In genomic region chr7:151460474-151460855, GRCh38 we compare ENCODE assay signal across 10 cellular contexts. TPM values are rescaled to one million over a fixed set of nuclear protein-coding genes. Genes with fewer than 3 reads are reported as not detected.
A peak's percentile ranks its signal among the peaks of the same experiment; 100 is the strongest.
DNase-seq lines count a peak whose midpoint lies in the region; ATAC-seq and TF ChIP-seq lines count a peak whose summit lies in the region.
"Had no signal": no experiment of that assay in that cellular context is flagged by ENCODE, and none has a peak within 500 bp of the region (broad histone marks: within the 10 kb centered on the region; RNA-seq: fewer than 3 reads in every experiment).

No MANE protein-coding gene starts in this region.

- no peaks in the 10 kb centered on the region for H3K27me3 ChIP-seq in neural progenitor cell
- no peaks in the 10 kb centered on the region for H3K27me3 ChIP-seq in vagina

- peaks cover 15% of the 10 kb centered on the region for H3K27me3 Mint-ChIP-seq in neural progenitor cell (ENCODE audit: insufficient read depth, low read depth)

- DNase-seq in DMS53 (lab: John Stamatoyannopoulos, UW) (peak; percentile 60), DMS53 treated with DMSO at 0.1 percent for 48 hours (lab: John Stamatoyannopoulos, UW; ENCODE audit: unreplicated experiment) (no peak), foreskin fibroblast (peak; percentile 15 to 50), neural progenitor cell (ENCODE audit: low spot score) (no peak), vagina (ENCODE audit: extremely low spot score in 2 of 2) (no peak), NCI-H187 (lab: John Stamatoyannopoulos, UW) (no peak), NCI-H2029 treated with DMSO at 0.1 percent for 48 hours (lab: John Stamatoyannopoulos, UW) (no peak)

- no peaks in the 10 kb centered on the region for H3K79me2 ChIP-seq in neural progenitor cell (ENCODE audit: low read depth)

- H3K4me2 ChIP-seq in neural progenitor cell, result peak overlapping the region; percentile 50

- H3K27ac ChIP-seq in neural progenitor cell (no peak overlapping the region), vagina (peak overlapping the region; percentile 83)

- peak overlapping the region; percentile 73 for H3K27ac Mint-ChIP-seq in neural progenitor cell

- H4K20me1 ChIP-seq in neural progenitor cell (ENCODE audit: low read depth), result no peaks in the 10 kb centered on the region

- peak overlapping the region; percentile 73 for H3K4me3 Mint-ChIP-seq in neural progenitor cell

- H3K4me1 ChIP-seq in neural progenitor cell (peaks cover 19% of the 10 kb centered on the region), vagina (peaks cover 27% of the 10 kb centered on the region)

- no peak overlapping the region for H3K9ac ChIP-seq in neural progenitor cell

- H3K36me3 ChIP-seq in neural progenitor cell, result no peaks in the 10 kb centered on the region
- H3K36me3 ChIP-seq in vagina, result peaks cover 0 to 9% of the 10 kb centered on the region in 2 donors

- H3K9me3 ChIP-seq in neural progenitor cell (ENCODE audit: low read depth) (peaks cover 3% of the 10 kb centered on the region), vagina (peaks cover 6% of the 10 kb centered on the region)

- intact Hi-C loops in vagina (cut with DNase I), result loop anchor here (2.0 to 10.0 kb wide), 3 partner anchors 58 to 297 kb away; partner anchors contain the start of gene RHEB

- ATAC-seq in HG03520 (IDR thresholded peaks at IDR 0.05; ENCODE audit: unreplicated experiment), result no peak

- H3K36me3 Mint-ChIP-seq in neural progenitor cell, result peaks cover 34% of the 10 kb centered on the region

- H3K9me3 Mint-ChIP-seq in neural progenitor cell, result peaks cover 35% of the 10 kb centered on the region

- no peak for TF ChIP-seq POLR2A in vagina (IDR thresholded peaks at IDR 0.05)

- no peak overlapping the region for H2AFZ ChIP-seq in neural progenitor cell (replicated peaks)

- H3K4me1 Mint-ChIP-seq in neural progenitor cell, result peaks cover 25% of the 10 kb centered on the region

- no peak for TF ChIP-seq CTCF in foreskin fibroblast (IDR thresholded peaks at IDR 0.05; ENCODE audit: low read depth, low read length)
- no peak for TF ChIP-seq CTCF in neural progenitor cell (IDR thresholded peaks at IDR 0.05)
- TF ChIP-seq CTCF in vagina (IDR thresholded peaks at IDR 0.05), result no peak

- H3K4me3 ChIP-seq in foreskin fibroblast (ENCODE audit: low read depth in 1 of 2, low read length in 2 of 2), result peak overlapping the region; percentile 9 to 36
- no peak overlapping the region for H3K4me3 ChIP-seq in neural progenitor cell
- peak overlapping the region; percentile 1 to 31 for H3K4me3 ChIP-seq in vagina

- H3F3A ChIP-seq in neural progenitor cell (ENCODE audit: low read depth), result peaks cover 24% of the 10 kb centered on the region

RNA-seq across cellular contexts. Expression of gene CRYGN, which starts 20.5 kb away (rescaled TPM):
- total RNA-seq in neural progenitor cell (ENCODE audit: low replicate concordance) (1.1 TPM in 1 of 2 replicates, not detected in the other), vagina (not detected)
- total RNA-seq: A172, cerebellum had no signal

RNA-seq across cellular contexts. Expression of gene WDR86, which starts 50.6 kb away (rescaled TPM):
- total RNA-seq in neural progenitor cell (ENCODE audit: low replicate concordance), result 15.0 and 33.0 TPM in 2 replicates
- 19.4 TPM for total RNA-seq in vagina
- total RNA-seq: A172 had no signal

RNA-seq across cellular contexts. Expression of gene RHEB, which starts 59.2 kb away (rescaled TPM):
- 94.2 and 225 TPM in 2 replicates for total RNA-seq in neural progenitor cell (ENCODE audit: low replicate concordance)
- total RNA-seq in vagina, result 74.2 TPM

Comparison
In these comparisons a context has a peak if more than half of its experiments do, and no peak if none do; other contexts are left out.
1. DNase-seq: peak in DMS53 (single experiment) and foreskin fibroblast (2 of 2); none in DMS53 treated with DMSO at 0.1 percent for 48 hours (single experiment), neural progenitor cell (single experiment), vagina (0 of 2), NCI-H187 (0 of 2) and NCI-H2029 treated with DMSO at 0.1 percent for 48 hours (single experiment).